ENCODE assay signal across 9 cellular contexts in genomic region chr1:31955917-31956736, GRCh38. TPM values are rescaled to one million over a fixed set of nuclear protein-coding genes. Genes with fewer than 3 reads are reported as not detected.
DNase-seq lines count a peak whose midpoint lies in the region; ATAC-seq and TF ChIP-seq lines count a peak whose summit lies in the region.
"Had no signal": no experiment of that assay in that cellular context is flagged by ENCODE, and none has a peak within 500 bp of the region (broad histone marks: within the 10 kb centered on the region; RNA-seq: fewer than 3 reads in every experiment).

No MANE protein-coding gene starts in this region.

- peaks cover 49 to 85% (median 63%) of the 10 kb centered on the region in 4 donors for H3K4me1 Mint-ChIP-seq in CD4-positive, alpha-beta memory T cell
- H3K4me1 Mint-ChIP-seq in IgD-negative memory B cell, result peaks cover 24 to 31% (median 29%) of the 10 kb centered on the region in 3 donors

- peak overlapping the region; percentile 91 to 96 (median 93) for H3K27ac Mint-ChIP-seq in CD4-positive, alpha-beta memory T cell
- peak overlapping the region; percentile 16 to 92 (median 79) for H3K27ac Mint-ChIP-seq in IgD-negative memory B cell

- peaks cover 70% of the 10 kb centered on the region for H3K4me1 ChIP-seq in CD4-positive, alpha-beta memory T cell (ENCODE audit: insufficient read depth, low read length)

- CTCF ChIA-PET in CD4-positive, alpha-beta memory T cell (lab: Charles Lee; ENCODE audit: partially characterized antibody), result interaction anchor here (0.6 to 10.6 kb wide), 21 partner anchors 9 to 193 kb away, joined by 3 to 174 read pairs (median 4); partner anchors contain the start of genes PTP4A2 and SPOCD1

- no peaks in the 10 kb centered on the region for H3K27me3 ChIP-seq in CD4-positive, alpha-beta memory T cell (ENCODE audit: insufficient read depth, low read length)

- H3K36me3 Mint-ChIP-seq in CD4-positive, alpha-beta memory T cell, result no peaks in the 10 kb centered on the region
- H3K36me3 Mint-ChIP-seq in IgD-negative memory B cell, result no peaks in the 10 kb centered on the region

- no peak overlapping the region for H3K4me3 ChIP-seq in CD4-positive, alpha-beta memory T cell (ENCODE audit: low read length in 2 of 2)
- H3K4me3 ChIP-seq in choroid plexus epithelial cell (ENCODE audit: low read depth, low read length) (no peak overlapping the region), lower leg skin (ENCODE audit: low read depth, poor library complexity, severe bottlenecking) (no peak overlapping the region)

- intact Hi-C loops in CD4-positive, alpha-beta memory T cell (cut with micrococcal nuclease), result loop anchor here (1.0 kb wide), 2 partner anchors 12 to 17 kb away; no protein-coding TSS in a partner anchor
- intact Hi-C loops in lower leg skin (cut with DNase I; ENCODE audit: low total_unique reads), result no loop called here

- H3K27me3 Mint-ChIP-seq in CD4-positive, alpha-beta memory T cell, result no peaks in the 10 kb centered on the region
- H3K27me3 Mint-ChIP-seq in IgD-negative memory B cell, result no peaks in the 10 kb centered on the region

- TF ChIP-seq CTCF in choroid plexus epithelial cell (conservative IDR thresholded peaks at IDR 0.05; ENCODE audit: low read depth, low read length) (peak; percentile 63), lower leg skin (IDR thresholded peaks at IDR 0.05) (no peak)

- no peak for TF ChIP-seq POLR2A in lower leg skin (IDR thresholded peaks at IDR 0.05)

- H3K27ac ChIP-seq in CD4-positive, alpha-beta memory T cell (ENCODE audit: low read depth, low read length), result peak overlapping the region; percentile 78
- H3K27ac ChIP-seq: VCaP had no signal

- 50 to 52% methylated on average over 11 of the region's 11 CpGs for WGBS in lower leg skin, 2 donors

- no peaks in the 10 kb centered on the region for H3K36me3 ChIP-seq in CD4-positive, alpha-beta memory T cell (ENCODE audit: insufficient read depth, low read length)

- no peaks in the 10 kb centered on the region for H3K9me3 ChIP-seq in CD4-positive, alpha-beta memory T cell (ENCODE audit: control insufficient read depth in 1 of 2, low read length in 2 of 2)

- H3K9me3 Mint-ChIP-seq in CD4-positive, alpha-beta memory T cell, result no peaks in the 10 kb centered on the region
- H3K9me3 Mint-ChIP-seq in IgD-negative memory B cell, result no peaks in the 10 kb centered on the region

- ATAC-seq in GM21447 (IDR thresholded peaks at IDR 0.05; ENCODE audit: unreplicated experiment), result peak; percentile 81
- ATAC-seq in activated CD4-positive, CD25-positive, alpha-beta regulatory T cell treated with anti-CD3 and anti-CD28 coated beads, Interleukin-2, amount 50 U/mL, for 24 hours, result peak; percentile 95

- POLR2A ChIA-PET in CD4-positive, alpha-beta memory T cell (lab: Charles Lee; ENCODE audit: partially characterized antibody), result interaction anchor here (0.7 to 17.0 kb wide), 12 partner anchors 8 to 438 kb away, joined by 3 to 545 read pairs (median 4); partner anchors contain the start of genes BSDC1 and PTP4A2

- DNase-seq in CD4-positive, alpha-beta memory T cell, result peak; percentile 72 to 93 (median 76)
- DNase-seq in choroid plexus epithelial cell (ENCODE audit: low read depth) (peak; percentile 100), lower leg skin (ENCODE audit: low spot score in 2 of 2) (peak; percentile 87 to 94), NCI-H2171 treated with DMSO at 0.1 percent for 48 hours (lab: John Stamatoyannopoulos, UW) (no peak)
- peak; percentile 54 to 66 (median 54) for DNase-seq in stimulated activated CD4-positive, alpha-beta T cell treated with anti-CD3 and anti-CD28 coated beads, TNF-alpha, amount 100 ng/mL, for 1 hour (ENCODE audit: low read depth in 3 of 3, low spot score in 1 of 3)

- peak overlapping the region in 7 of 8 donors; percentile 70 to 86 (median 78) for H3K4me3 Mint-ChIP-seq in CD4-positive, alpha-beta memory T cell
- peak overlapping the region; percentile 4 to 86 (median 28) for H3K4me3 Mint-ChIP-seq in IgD-negative memory B cell

RNA-seq across cellular contexts. Expression of gene PTP4A2, which starts 18.0 kb away (rescaled TPM):
- 100 to 1,000 TPM; 254 to 276 TPM for total RNA-seq in CD4-positive, alpha-beta memory T cell
- polyA plus RNA-seq in CD4-positive, alpha-beta memory T cell, result 100 to 1,000 TPM; 401 to 529 TPM
- 216 TPM for polyA plus RNA-seq in IgD-negative memory B cell
- total RNA-seq in lower leg skin, result 10 to 100 TPM; 40.9 to 92.8 (median 67.3) TPM

RNA-seq across cellular contexts. Expression of gene KHDRBS1, which starts 57.5 kb away (rescaled TPM):
- 100 to 1,000 TPM; 114 to 122 TPM for total RNA-seq in CD4-positive, alpha-beta memory T cell
- 100 to 1,000 TPM in 1 of 2 donors, 10 to 100 TPM in 1; 70.8 to 116 TPM for polyA plus RNA-seq in CD4-positive, alpha-beta memory T cell
- polyA plus RNA-seq in IgD-negative memory B cell, result 123 TPM
- 10 to 100 TPM; 60.8 to 94.3 (median 84.7) TPM for total RNA-seq in lower leg skin
